In the genomic region with DNA sequence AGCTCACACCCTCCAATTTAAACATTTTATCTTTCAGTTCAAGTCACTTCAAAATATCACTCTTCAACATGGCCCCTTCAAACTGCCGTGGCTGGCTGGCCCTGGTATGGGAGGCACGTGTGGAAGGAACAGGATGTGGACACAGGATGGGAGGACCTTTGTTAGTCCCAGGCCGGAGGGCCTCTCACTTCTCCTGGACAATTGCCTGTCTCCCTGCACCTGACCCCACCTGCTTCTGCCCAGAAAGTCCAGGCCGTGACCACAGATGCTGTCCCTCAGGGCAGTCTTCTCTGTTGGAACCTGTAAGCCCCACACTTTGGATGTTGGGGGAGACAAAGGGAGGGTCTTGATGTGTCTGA, we compare ENCODE assay signal across 19 cellular contexts. TPM values are rescaled to one million over a fixed set of nuclear protein-coding genes. Genes with fewer than 3 reads are reported as not detected.
"Had no signal": no experiment of that assay in that cellular context is flagged by ENCODE, and none has a peak within 500 bp of the region (broad histone marks: within the 10 kb centered on the region; RNA-seq: fewer than 3 reads in every experiment).

No MANE protein-coding gene starts in this region.

- H3K27me3 ChIP-seq: ovary had no signal

- ATAC-seq: foreskin keratinocyte had no signal

- H3K4me3 Mint-ChIP-seq: activated CD4-positive, alpha-beta T cell treated with anti-CD3 and anti-CD28 coated beads, Interleukin-2, amount 10 ng/mL, durations not matched to agents 7 days and 5 days; activated T-cell treated with anti-CD3 and anti-CD28 coated beads, Interleukin-2, amount 50 U/mL, for 24 hours; neural crest cell; T-helper 2 cell treated with Interferon-gamma antibody and Interleukin-4, amounts not matched to agents 5 μg/mL and 100 μg/mL, for 36 hours had no signal

- H3K4me1 ChIP-seq: foreskin keratinocyte had no signal

- H3K4me1 Mint-ChIP-seq: activated CD4-positive, alpha-beta T cell treated with anti-CD3 and anti-CD28 coated beads, Interleukin-2, amount 10 ng/mL, durations not matched to agents 7 days and 5 days; neural crest cell had no signal

- H3K4me3 ChIP-seq: ovary had no signal

- DNase-seq: activated CD4-positive, alpha-beta T cell treated with anti-CD3 and anti-CD28 coated beads, Interleukin-2, amount 10 ng/mL, durations not matched to agents 7 days and 5 days; activated CD4-positive, CD25-positive, alpha-beta regulatory T cell; activated naive CD4-positive, alpha-beta T cell treated with anti-CD3 and anti-CD28 coated beads, Interleukin-2, amount 50 U/mL, for 16 hours; activated T-cell treated with anti-CD3 and anti-CD28 coated beads, Interleukin-2, amount 50 U/mL, for 24 hours; caudate nucleus; cortex of kidney; effector CD8-positive, alpha-beta T cell; foreskin keratinocyte; mesendoderm; stimulated activated CD4-positive, alpha-beta T cell treated with anti-CD3 and anti-CD28 coated beads, Interleukin-12 subunit alpha, Interleukin-12 subunit beta, amount 100 ng/mL, for 4 hours; stimulated activated CD4-positive, alpha-beta T cell treated with anti-CD3 and anti-CD28 coated beads, Interleukin-2, amount 100 ng/mL, for 24 hours; stimulated activated naive CD4-positive, alpha-beta T cell; trophoblast cell had no signal

- H3K36me3 ChIP-seq: ovary had no signal

- H3K9me3 ChIP-seq: ovary had no signal

- H3K27ac ChIP-seq: foreskin keratinocyte, ovary had no signal

- H3K27ac Mint-ChIP-seq: activated CD4-positive, alpha-beta T cell treated with anti-CD3 and anti-CD28 coated beads, Interleukin-2, amount 10 ng/mL, durations not matched to agents 7 days and 5 days; activated T-cell treated with anti-CD3 and anti-CD28 coated beads, Interleukin-2, amount 50 U/mL, for 24 hours; T-helper 2 cell treated with Interferon-gamma antibody and Interleukin-4, amounts not matched to agents 5 μg/mL and 100 μg/mL, for 36 hours had no signal

- H3K9me3 Mint-ChIP-seq: activated CD4-positive, alpha-beta T cell treated with anti-CD3 and anti-CD28 coated beads, Interleukin-2, amount 10 ng/mL, durations not matched to agents 7 days and 5 days; activated T-cell treated with anti-CD3 and anti-CD28 coated beads, Interleukin-2, amount 50 U/mL, for 24 hours; T-helper 2 cell treated with Interferon-gamma antibody and Interleukin-4, amounts not matched to agents 5 μg/mL and 100 μg/mL, for 36 hours had no signal

RNA-seq across cellular contexts. Expression of gene AMBP, which starts 19.4 kb away (rescaled TPM):
- total RNA-seq: activated CD4-positive, alpha-beta T cell treated with anti-CD3 and anti-CD28 coated beads, Interleukin-2, amount 10 ng/mL, durations not matched to agents 7 days and 5 days; activated CD8-positive, alpha-beta memory T cell treated with anti-CD3 and anti-CD28 coated beads for 36 hours; foreskin keratinocyte; kidney epithelial cell; lower leg skin had no signal
- polyA plus RNA-seq: foreskin keratinocyte had no signal

RNA-seq across cellular contexts. Expression of gene KIF12, which starts 40.4 kb away (rescaled TPM):
- total RNA-seq: activated CD4-positive, alpha-beta T cell treated with anti-CD3 and anti-CD28 coated beads, Interleukin-2, amount 10 ng/mL, durations not matched to agents 7 days and 5 days; activated CD8-positive, alpha-beta memory T cell treated with anti-CD3 and anti-CD28 coated beads for 36 hours; neural crest cell had no signal
